In genomic region chr12:86148071-86148470, GRCh38 we compare ENCODE assay signal across 24 cellular contexts.
"Had no signal": no experiment of that assay in that cellular context is flagged by ENCODE, and none has a peak within 500 bp of the region (broad histone marks: within the 10 kb centered on the region; RNA-seq: fewer than 3 reads in every experiment).

No MANE protein-coding gene starts in this region.

- H3K4me3 ChIP-seq: K562 had no signal

- H3K27ac ChIP-seq: brain microvascular endothelial cell had no signal

- FAIRE-seq: K562, TTC549 had no signal

- H3K27me3 ChIP-seq: brain microvascular endothelial cell had no signal

- H3K36me3 ChIP-seq: brain microvascular endothelial cell had no signal

- DNase-seq: activated CD4-positive, alpha-beta T cell treated with anti-CD3 and anti-CD28 coated beads, Interleukin-2, amount 10 ng/mL, durations not matched to agents 24 days and 14 days; activated CD4-positive, alpha-beta T cell treated with anti-CD3 and anti-CD28 coated beads, Interleukin-2, amount 50 U/mL, for 4 hours; activated CD8-positive, alpha-beta T cell treated with anti-CD3 and anti-CD28 coated beads for 36 hours; activated effector memory CD4-positive, alpha-beta T cell treated with anti-CD3 and anti-CD28 coated beads, Interleukin-2, amount 50 U/mL, for 16 hours; activated naive CD4-positive, alpha-beta T cell; activated naive CD4-positive, alpha-beta T cell treated with anti-CD3 and anti-CD28 coated beads, Interleukin-2, amount 50 U/mL, for 16 hours; activated naive CD8-positive, alpha-beta T cell treated with anti-CD3 and anti-CD28 coated beads for 36 hours; activated T-cell treated with anti-CD3 and anti-CD28 coated beads, Interleukin-2, amount 50 U/mL, for 1 hour; activated T-cell treated with anti-CD3 and anti-CD28 coated beads, Interleukin-2, amount 50 U/mL, for 72 hours; amniotic stem cell; aorta; brain microvascular endothelial cell; NCI-H1417 treated with DMSO at 0.1 percent for 48 hours; NCI-H1694 treated with DMSO at 0.1 percent for 48 hours; NCI-H2029; NCI-H2171 treated with DMSO at 0.1 percent for 48 hours; NCI-H2227 treated with DMSO at 0.1 percent for 48 hours; NCI-H446; NCI-H510A treated with DMSO at 0.1 percent for 48 hours; NCI-H526 treated with DMSO at 0.1 percent for 48 hours; NCI-H82; SIG-M5 had no signal
